ENCODE assay signal across 30 cellular contexts in genomic region chr7:157754416-157754790, GRCh38.
DNase-seq lines count a peak whose midpoint lies in the region; ATAC-seq, FAIRE-seq and TF ChIP-seq lines count a peak whose summit lies in the region.
"Had no signal": no experiment of that assay in that cellular context is flagged by ENCODE, and none has a peak within 500 bp of the region (broad histone marks: within the 10 kb centered on the region; RNA-seq: fewer than 3 reads in every experiment).

No MANE protein-coding gene starts in this region.

- H3K27me3 Mint-ChIP-seq in T-helper 17 cell, result peaks cover 10% of the 10 kb centered on the region
- H3K27me3 Mint-ChIP-seq in chondrocyte (ENCODE audit: low read depth), result no peaks in the 10 kb centered on the region
- H3K27me3 Mint-ChIP-seq in T-helper 2 cell treated with Interferon-gamma antibody and Interleukin-4, amounts not matched to agents 5 μg/mL and 100 μg/mL, for 36 hours (ENCODE audit: low read depth), result no peaks in the 10 kb centered on the region
- H3K27me3 Mint-ChIP-seq: CD4-positive, CD25-positive, alpha-beta regulatory T cell had no signal

- intact Hi-C loops in kidney (cut with DNase I) (no loop called here), posterior vena cava (cut with DNase I) (no loop called here), right lobe of liver (cut with DNase I) (no loop called here)

- H3K4me1 ChIP-seq in kidney (ENCODE audit: control insufficient read depth in 1 of 2, insufficient read depth in 1 of 2, low read depth in 1 of 2, low read length in 2 of 2) (no peaks in the 10 kb centered on the region), right lobe of liver (no peaks in the 10 kb centered on the region)
- H3K4me1 ChIP-seq: BE2C had no signal

- no peak for ATAC-seq in T-helper 17 cell
- ATAC-seq in right lobe of liver, result no peak
- ATAC-seq: GM12878 had no signal

- H3K36me3 ChIP-seq in kidney (ENCODE audit: control insufficient read depth in 1 of 2, insufficient read depth in 2 of 2, low read length in 2 of 2) (no peaks in the 10 kb centered on the region), right lobe of liver (no peaks in the 10 kb centered on the region)
- H3K36me3 ChIP-seq: BE2C, BLaER1 had no signal

- H3K4me3 Mint-ChIP-seq in T-helper 17 cell, result no peak overlapping the region
- H3K4me3 Mint-ChIP-seq in chondrocyte (ENCODE audit: unreplicated experiment), result no peak overlapping the region
- H3K4me3 Mint-ChIP-seq in T-helper 2 cell treated with Interferon-gamma antibody and Interleukin-4, amounts not matched to agents 5 μg/mL and 100 μg/mL, for 36 hours, result no peak overlapping the region
- H3K4me3 Mint-ChIP-seq: CD14-positive monocyte; CD4-positive, alpha-beta memory T cell; CD4-positive, CD25-positive, alpha-beta regulatory T cell; CD8-positive, alpha-beta memory T cell had no signal

- H3K9me3 ChIP-seq in T-helper 17 cell (ENCODE audit: control insufficient read depth, low read length, poor library complexity, severe bottlenecking) (no peaks in the 10 kb centered on the region), kidney (ENCODE audit: control insufficient read depth in 1 of 2, low read length in 2 of 2) (no peaks in the 10 kb centered on the region), right lobe of liver (no peaks in the 10 kb centered on the region)
- H3K9me3 ChIP-seq: BE2C, BLaER1 had no signal

- H3K4me1 Mint-ChIP-seq in T-helper 17 cell (peaks cover 3% of the 10 kb centered on the region), chondrocyte (ENCODE audit: low read depth) (no peaks in the 10 kb centered on the region)
- no peaks in the 10 kb centered on the region for H3K4me1 Mint-ChIP-seq in T-helper 2 cell treated with Interferon-gamma antibody and Interleukin-4, amounts not matched to agents 5 μg/mL and 100 μg/mL, for 36 hours (ENCODE audit: low read depth)
- H3K4me1 Mint-ChIP-seq: CD14-positive monocyte; CD4-positive, alpha-beta memory T cell; CD8-positive, alpha-beta memory T cell had no signal

- H3K4me3 ChIP-seq in kidney (ENCODE audit: low read length in 2 of 2) (no peak overlapping the region), right lobe of liver (no peak overlapping the region), coronary artery (no peak overlapping the region)
- H3K4me3 ChIP-seq: BLaER1, GM12878 had no signal

- H3K27me3 ChIP-seq in right lobe of liver, result no peaks in the 10 kb centered on the region
- H3K27me3 ChIP-seq: BE2C, BLaER1 had no signal

- no peak for FAIRE-seq in kidney (lab: Jason Lieb, UNC)
- FAIRE-seq: A204.1, GM12878, GM12892, GM18507, GM19239 had no signal

- no peaks in the 10 kb centered on the region for H3K9me3 Mint-ChIP-seq in chondrocyte (ENCODE audit: low read depth)
- H3K9me3 Mint-ChIP-seq in T-helper 2 cell treated with Interferon-gamma antibody and Interleukin-4, amounts not matched to agents 5 μg/mL and 100 μg/mL, for 36 hours, result no peaks in the 10 kb centered on the region
- H3K9me3 Mint-ChIP-seq: CD4-positive, alpha-beta memory T cell; CD4-positive, CD25-positive, alpha-beta regulatory T cell; CD8-positive, alpha-beta memory T cell had no signal

- no peak for TF ChIP-seq POLR2A in right lobe of liver (IDR thresholded peaks at IDR 0.05)

- H3K36me3 Mint-ChIP-seq in T-helper 17 cell (ENCODE audit: low read depth) (no peaks in the 10 kb centered on the region), chondrocyte (ENCODE audit: low read depth) (no peaks in the 10 kb centered on the region)
- no peaks in the 10 kb centered on the region for H3K36me3 Mint-ChIP-seq in T-helper 2 cell treated with Interferon-gamma antibody and Interleukin-4, amounts not matched to agents 5 μg/mL and 100 μg/mL, for 36 hours (ENCODE audit: low read depth)
- H3K36me3 Mint-ChIP-seq: CD14-positive monocyte; CD4-positive, alpha-beta memory T cell; CD4-positive, CD25-positive, alpha-beta regulatory T cell; CD8-positive, alpha-beta memory T cell had no signal

- DNase-seq in T-helper 17 cell, result no peak
- peak; percentile 79 for DNase-seq in chondrocyte (ENCODE audit: low spot score)
- peak; percentile 47 for DNase-seq in kidney
- peak; percentile 67 for DNase-seq in posterior vena cava (ENCODE audit: low spot score)
- no peak for DNase-seq in NCI-H226
- DNase-seq in right lobe of liver, result no peak
- no peak for DNase-seq in coronary artery (ENCODE audit: low spot score)
- DNase-seq in T-helper 2 cell treated with Interferon-gamma antibody and Interleukin-4, amounts not matched to agents 5 μg/mL and 100 μg/mL, for 36 hours (ENCODE audit: low spot score), result no peak
- DNase-seq: 8988T; ACHN; BE2C; C1 segment of cervical spinal cord; CD4-positive, alpha-beta memory T cell; CD4-positive, CD25-positive, alpha-beta regulatory T cell; CD8-positive, alpha-beta memory T cell; COR-L47; DMS 273 treated with DMSO at 0.1 percent for 48 hours; DMS153; DMS53; DMS79; DND-41; EL; GDM1 had no signal

- H3K27ac ChIP-seq in kidney (ENCODE audit: low read depth in 2 of 2, low read length in 2 of 2) (no peak overlapping the region), right lobe of liver (no peak overlapping the region), coronary artery (no peak overlapping the region)
- H3K27ac ChIP-seq: BLaER1 had no signal

- TF ChIP-seq CTCF in chondrocyte (IDR thresholded peaks at IDR 0.05) (no peak), kidney (IDR thresholded peaks at IDR 0.05; ENCODE audit: borderline replicate concordance, extremely low read depth, insufficient read depth) (no peak), right lobe of liver (IDR thresholded peaks at IDR 0.05) (no peak), coronary artery (IDR thresholded peaks at IDR 0.05) (no peak)

- H3K27ac Mint-ChIP-seq in T-helper 17 cell (peak overlapping the region; percentile 4), chondrocyte (ENCODE audit: unreplicated experiment) (no peak overlapping the region)
- no peak overlapping the region for H3K27ac Mint-ChIP-seq in T-helper 2 cell treated with Interferon-gamma antibody and Interleukin-4, amounts not matched to agents 5 μg/mL and 100 μg/mL, for 36 hours
- H3K27ac Mint-ChIP-seq: CD4-positive, alpha-beta memory T cell; CD4-positive, CD25-positive, alpha-beta regulatory T cell; CD8-positive, alpha-beta memory T cell had no signal

- no peak overlapping the region for H3K9ac ChIP-seq in kidney (ENCODE audit: low read length in 2 of 2)
- H3K9ac ChIP-seq: BLaER1 had no signal

- WGBS in right lobe of liver (ENCODE audit: insufficient coverage, low coverage, low lambda C conversion rate, missing lambda C conversion rate), result 66% methylated on average over 3 of the region's 9 CpGs

Comparison
In these comparisons a context has a peak if more than half of its experiments do, and no peak if none do; other contexts are left out.
1. DNase-seq: peak in chondrocyte (single experiment), kidney (single experiment) and posterior vena cava (single experiment); none in T-helper 17 cell (0 of 3), NCI-H226 (single experiment), right lobe of liver (0 of 3), coronary artery (single experiment) and T-helper 2 cell treated with Interferon-gamma antibody and Interleukin-4, amounts not matched to agents 5 μg/mL and 100 μg/mL, for 36 hours (single experiment).